ENCODE assay signal across 8 cellular contexts in the genomic region with DNA sequence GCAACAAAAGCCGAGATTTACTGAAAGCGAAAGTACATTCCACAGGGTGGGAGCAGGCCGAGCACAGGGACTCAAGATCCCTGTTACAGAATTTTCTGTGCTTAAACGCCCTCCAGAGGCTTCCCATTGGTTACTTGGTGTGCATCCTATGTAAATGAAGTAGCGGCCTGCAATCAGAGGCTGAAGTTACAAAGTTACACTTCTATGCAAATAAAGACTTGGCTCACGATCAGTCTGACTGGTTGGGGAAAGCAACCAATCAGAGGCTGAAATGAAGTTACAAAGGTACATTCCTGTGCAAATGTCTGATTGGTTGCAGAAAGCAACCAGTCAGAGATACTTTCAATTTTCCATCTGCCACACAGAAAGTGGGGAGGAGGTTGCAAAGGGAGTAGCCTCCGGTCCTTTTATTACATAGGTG. TPM values are rescaled to one million over a fixed set of nuclear protein-coding genes. Genes with fewer than 3 reads are reported as not detected.
DNase-seq lines count a peak whose midpoint lies in the region; ATAC-seq and TF ChIP-seq lines count a peak whose summit lies in the region.

No MANE protein-coding gene starts in this region.

- H3K9me3 ChIP-seq in colonic mucosa (no peaks in the 10 kb centered on the region), left lung (no peaks in the 10 kb centered on the region), tibial nerve (no peaks in the 10 kb centered on the region)

- 13 to 20% methylated on average over 7 of the region's 7 CpGs for WGBS in tibial nerve, 2 donors

- H3K9ac ChIP-seq in colonic mucosa (ENCODE audit: low read depth in 2 of 2, low read length in 2 of 2): no peak overlapping the region

- TF ChIP-seq CTCF in colonic mucosa (IDR thresholded peaks at IDR 0.05) (no peak), left lung (IDR thresholded peaks at IDR 0.05) (no peak), tibial nerve (IDR thresholded peaks at IDR 0.05) (peak in 1 of 5 experiments; percentile 17)

- no peaks in the 10 kb centered on the region for H3K4me1 ChIP-seq in colonic mucosa
- peaks cover 0 to 12% of the 10 kb centered on the region in 2 donors for H3K4me1 ChIP-seq in left lung
- H3K4me1 ChIP-seq in tibial nerve: peaks cover 0 to 26% (median 1%) of the 10 kb centered on the region in 4 donors

- H3K4me3 ChIP-seq in colonic mucosa (peak overlapping the region; percentile 25), left lung (peak overlapping the region; percentile 28 to 31), tibial nerve (peak overlapping the region; percentile 25 to 54 (median 32))

- no peaks in the 10 kb centered on the region for H3K27me3 ChIP-seq in colonic mucosa
- peaks cover 0 to 22% of the 10 kb centered on the region in 2 donors for H3K27me3 ChIP-seq in left lung
- no peaks in the 10 kb centered on the region for H3K27me3 ChIP-seq in tibial nerve

- no peaks in the 10 kb centered on the region for H3K36me3 ChIP-seq in colonic mucosa
- H3K36me3 ChIP-seq in left lung: no peaks in the 10 kb centered on the region
- no peaks in the 10 kb centered on the region for H3K36me3 ChIP-seq in tibial nerve

- ATAC-seq in left lung: peak; percentile 86
- no peak for ATAC-seq in HG02885 (IDR thresholded peaks at IDR 0.05; ENCODE audit: poor library complexity, unreplicated experiment)

- intact Hi-C loops in colonic mucosa (cut with DNase I) (no loop called here), left lung (cut with DNase I) (no loop called here)

- TF ChIP-seq POLR2A in tibial nerve (IDR thresholded peaks at IDR 0.05): peak in 1 of 2 donors; percentile 13

- peak; percentile 66 for DNase-seq in DMS79 treated with DMSO at 0.1 percent for 48 hours (lab: John Stamatoyannopoulos, UW)
- DNase-seq in NCI-H2227 treated with DMSO at 0.1 percent for 48 hours (lab: John Stamatoyannopoulos, UW): peak; percentile 66
- DNase-seq in colonic mucosa: peak; percentile 61
- peak in 1 of 2 donors; percentile 58 for DNase-seq in left lung
- peak in 1 of 2 donors; percentile 18 for DNase-seq in tibial nerve (ENCODE audit: low spot score in 2 of 2)
- no peak for DNase-seq in NCI-H345 treated with DMSO at 0.1 percent for 48 hours (lab: John Stamatoyannopoulos, UW; ENCODE audit: unreplicated experiment)
- no peak for DNase-seq in SW 1271 (lab: John Stamatoyannopoulos, UW)

- H3K27ac ChIP-seq in colonic mucosa (no peak overlapping the region), left lung (peak overlapping the region; percentile 59 to 71), tibial nerve (peak overlapping the region; percentile 15 to 79 (median 48))

- TF ChIP-seq EP300 in tibial nerve (IDR thresholded peaks at IDR 0.05): peak; percentile 31 to 38

RNA-seq across cellular contexts. Expression of gene ACBD7, which starts 4.1 kb away (rescaled TPM):
- total RNA-seq in colonic mucosa: under 1 TPM; 0.44 to 0.98 TPM
- total RNA-seq in left lung: 1 to 10 TPM in 1 of 2 donors, under 1 TPM in 1; 0.21 to 1.3 TPM
- total RNA-seq in tibial nerve: 10 to 100 TPM in 2 of 4 donors, 1 to 10 TPM in 2; 1.5 to 12.0 (median 7.4) TPM

RNA-seq across cellular contexts. Expression of gene RPP38, which starts 12.6 kb away (rescaled TPM):
- total RNA-seq in colonic mucosa (10 to 100 TPM; 17.1 to 17.8 TPM), left lung (10 to 100 TPM; 11.7 to 14.3 TPM), tibial nerve (10 to 100 TPM; 10.5 to 19.2 (median 16.5) TPM)

RNA-seq across cellular contexts. Expression of gene OLAH, which starts 40.8 kb away (rescaled TPM):
- not detected for total RNA-seq in colonic mucosa
- total RNA-seq in left lung: 10 to 100 TPM in 1 of 2 donors, under 1 TPM in 1; 0.55 to 19.0 TPM
- 10 to 100 TPM in 1 of 4 donors, 1 to 10 TPM in 3; 2.9 to 15.3 (median 6.7) TPM for total RNA-seq in tibial nerve

Comparison
In these comparisons a context has a peak if more than half of its experiments do, and no peak if none do; other contexts are left out.
1. DNase-seq: peak in DMS79 treated with DMSO at 0.1 percent for 48 hours (single experiment), NCI-H2227 treated with DMSO at 0.1 percent for 48 hours (single experiment) and colonic mucosa (single experiment); none in NCI-H345 treated with DMSO at 0.1 percent for 48 hours (single experiment) and SW 1271 (0 of 2).
2. Peak in every context shown above with its lines, with median percentiles within 50 percentile points of each other: H3K4me3 ChIP-seq.